Comparison of ENCODE assay signal across 31 cellular contexts in genomic region chr2:224017976-224018375, GRCh38. TPM values are rescaled to one million over a fixed set of nuclear protein-coding genes. Genes with fewer than 3 reads are reported as not detected.
DNase-seq lines count a peak whose midpoint lies in the region; ATAC-seq, FAIRE-seq and TF ChIP-seq lines count a peak whose summit lies in the region.
"Had no signal": no experiment of that assay in that cellular context is flagged by ENCODE, and none has a peak within 500 bp of the region (broad histone marks: within the 10 kb centered on the region; RNA-seq: fewer than 3 reads in every experiment).

No MANE protein-coding gene starts in this region.

- H3K4me3 ChIP-seq in spleen (no peak overlapping the region), kidney (ENCODE audit: low read length in 2 of 2) (no peak overlapping the region)
- H3K4me3 ChIP-seq: adrenal gland, body of pancreas, dorsolateral prefrontal cortex, heart right ventricle, pancreas had no signal

- H3K9me3 ChIP-seq in spleen (no peaks in the 10 kb centered on the region), kidney (ENCODE audit: control insufficient read depth in 1 of 2, low read length in 2 of 2) (no peaks in the 10 kb centered on the region)
- H3K9me3 ChIP-seq: adrenal gland, body of pancreas, Caco-2, pancreas had no signal

- WGBS in spleen, 5 donors = 37 to 44% (median 40%) methylated on average over 4 of the region's 4 CpGs

- H3K36me3 ChIP-seq in spleen (no peaks in the 10 kb centered on the region), kidney (ENCODE audit: control insufficient read depth in 1 of 2, insufficient read depth in 2 of 2, low read length in 2 of 2) (no peaks in the 10 kb centered on the region)
- H3K36me3 ChIP-seq: adrenal gland, heart right ventricle, pancreas had no signal

- no peak for TF ChIP-seq CTCF in spleen (IDR thresholded peaks at IDR 0.05 in 8 of 11, conservative IDR thresholded peaks at IDR 0.05 in 3 of 11)
- TF ChIP-seq CTCF in kidney (IDR thresholded peaks at IDR 0.05; ENCODE audit: borderline replicate concordance, extremely low read depth, insufficient read depth) = no peak

- no peak for TF ChIP-seq POLR2A in spleen (IDR thresholded peaks at IDR 0.05)

- no peak for FAIRE-seq in kidney (lab: Jason Lieb, UNC)
- FAIRE-seq: pancreas had no signal

- ATAC-seq in GM21515 (IDR thresholded peaks at IDR 0.05; ENCODE audit: unreplicated experiment) (no peak), HG03097 (IDR thresholded peaks at IDR 0.05; ENCODE audit: low FRiP score, unreplicated experiment) (no peak)
- ATAC-seq: body of pancreas; heart right ventricle; left cardiac atrium; pancreas; stimulated activated naive B cell treated with anti-CD40 and anti-IgM and Interleukin-4, amounts not matched to agents 10 μg/mL and 1 μg/mL and 100 μg/mL, for 72 hours had no signal

- peak overlapping the region; percentile 43 for H3K27ac ChIP-seq in cingulate gyrus (ENCODE audit: low read depth, low read length)
- H3K27ac ChIP-seq in spleen = peak overlapping the region in 5 of 8 donors; percentile 18 to 55 (median 41)
- H3K27ac ChIP-seq in kidney (ENCODE audit: low read depth in 2 of 2, low read length in 2 of 2) = no peak overlapping the region
- H3K27ac ChIP-seq: adrenal gland, body of pancreas, C4-2B, heart right ventricle, pancreas had no signal

- H3K4me1 ChIP-seq in spleen = peaks cover 0 to 3% (median 0%) of the 10 kb centered on the region in 6 donors
- no peaks in the 10 kb centered on the region for H3K4me1 ChIP-seq in kidney (ENCODE audit: control insufficient read depth in 1 of 2, insufficient read depth in 1 of 2, low read depth in 1 of 2, low read length in 2 of 2)
- H3K4me1 ChIP-seq: adrenal gland, body of pancreas, Caco-2, heart right ventricle, pancreas had no signal

- no peaks in the 10 kb centered on the region for H3K27me3 ChIP-seq in spleen (replicated peaks in 1 of 7)
- H3K27me3 ChIP-seq: adrenal gland, body of pancreas, dorsolateral prefrontal cortex, heart right ventricle, pancreas had no signal

- intact Hi-C loops in spleen (cut with DNase I; ENCODE audit: low total_unique reads) = no loop called here
- intact Hi-C loops in kidney (cut with DNase I) = no loop called here

- no peak overlapping the region for H3K9ac ChIP-seq in kidney (ENCODE audit: low read length in 2 of 2)

- DNase-seq in HK-2 (ENCODE audit: unreplicated experiment) (peak; percentile 56), kidney glomerular epithelial cell (lab: John Stamatoyannopoulos, UW) (peak; percentile 50), spleen (no peak), kidney (no peak)
- DNase-seq: activated CD4-positive, alpha-beta T cell treated with anti-CD3 and anti-CD28 coated beads, Interleukin-2, amount 50 U/mL, for 48 hours; activated CD4-positive, CD25-positive, alpha-beta regulatory T cell treated with anti-CD3 and anti-CD28 coated beads, Interleukin-2, amount 50 U/mL, for 72 hours; activated CD8-positive, alpha-beta memory T cell treated with anti-CD3 and anti-CD28 coated beads, Interleukin-2, amount 50 U/mL, for 4 hours; activated naive CD4-positive, alpha-beta T cell treated with anti-CD3 and anti-CD28 coated beads for 36 hours; adrenal gland; body of pancreas; Caco-2; dorsolateral prefrontal cortex; GDM1; heart right ventricle; IMR-90; left cardiac atrium; MV-4-11; NCI-H1436 treated with DMSO at 0.1 percent for 48 hours; NCI-H2107; NCI-H446; OCI-M1; pancreas; retina; stimulated activated naive B cell treated with anti-CD40 and anti-IgM and Interleukin-4, amounts not matched to agents 10 μg/mL and 1 μg/mL and 100 μg/mL, for 72 hours; substantia nigra; T-helper 1 cell; trophoblast cell had no signal

RNA-seq across cellular contexts. Expression of gene SERPINE2, which starts 21.1 kb away (rescaled TPM):
- total RNA-seq in spleen = 10 to 100 TPM; 20.9 to 55.3 (median 31.6) TPM
- 100 to 1,000 TPM in 1 of 3 donors, 10 to 100 TPM in 2; 34.1 to 105 (median 44.2) TPM for polyA plus RNA-seq in spleen
- total RNA-seq in kidney = 27.3 TPM
- 29.2 TPM for polyA plus RNA-seq in kidney (ENCODE audit: insufficient read depth, low read depth, low replicate concordance)

Comparison
In these comparisons a context has a peak if more than half of its experiments do, and no peak if none do; other contexts are left out.
1. DNase-seq: peak in HK-2 (single experiment) and kidney glomerular epithelial cell (single experiment); none in spleen (single experiment) and kidney (single experiment).
2. H3K27ac ChIP-seq: peak in cingulate gyrus (single experiment) and spleen (5 of 8); none in kidney (0 of 2).